6 cellular contexts compared by ENCODE assay signal in the genomic region with DNA sequence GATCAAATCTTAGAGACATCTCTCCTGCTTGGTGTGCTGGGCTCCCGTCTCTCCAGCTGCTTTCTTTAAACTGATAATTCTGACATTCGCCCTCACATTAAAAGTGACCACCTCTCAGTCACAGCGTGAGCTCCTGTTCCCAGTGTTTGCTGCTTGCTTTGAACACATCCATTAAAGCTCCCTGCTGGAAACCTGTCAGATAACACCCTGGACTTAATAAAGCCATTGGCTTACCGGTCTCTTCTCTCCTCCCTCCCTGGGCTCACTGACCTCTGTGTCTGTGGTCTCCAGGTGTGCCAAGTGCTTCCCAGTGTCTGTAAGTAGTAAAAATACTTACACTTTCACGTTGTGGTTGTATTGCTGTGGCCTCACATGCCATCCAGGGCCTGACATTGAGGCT. TPM values are rescaled to one million over a fixed set of nuclear protein-coding genes. Genes with fewer than 3 reads are reported as not detected.
"Had no signal": no experiment of that assay in that cellular context is flagged by ENCODE, and none has a peak within 500 bp of the region (broad histone marks: within the 10 kb centered on the region; RNA-seq: fewer than 3 reads in every experiment).

No MANE protein-coding gene starts in this region.

RNA-seq across cellular contexts. Expression of gene PSG1, which starts 2.5 kb away (rescaled TPM):
- total RNA-seq: GM23338, H1, H9, HepG2, K562 had no signal
- polyA plus RNA-seq: GM23338, H1, HepG2, K562 had no signal

RNA-seq across cellular contexts. Expression of gene PSG6, which starts 35.7 kb away (rescaled TPM):
- total RNA-seq: GM23338, H1, H9, HepG2, HT1080, K562 had no signal
- polyA plus RNA-seq: H1, HepG2, K562 had no signal

RNA-seq across cellular contexts. Expression of gene PSG7, which starts 55.0 kb away (rescaled TPM):
- total RNA-seq: GM23338, H1, H9, HepG2, K562 had no signal
- polyA plus RNA-seq: GM23338, H1, HepG2, K562 had no signal
